16 cellular contexts compared by ENCODE assay signal in genomic region chr16:56353054-56353921, GRCh38.
DNase-seq lines count a peak whose midpoint lies in the region; ATAC-seq, FAIRE-seq and TF ChIP-seq lines count a peak whose summit lies in the region.
"Had no signal": no experiment of that assay in that cellular context is flagged by ENCODE, and none has a peak within 500 bp of the region (broad histone marks: within the 10 kb centered on the region; RNA-seq: fewer than 3 reads in every experiment).

No MANE protein-coding gene starts in this region.

- no peak for FAIRE-seq in GM12891 (lab: Jason Lieb, UNC)
- FAIRE-seq: islet of Langerhans had no signal

- ATAC-seq in activated CD4-positive, CD25-positive, alpha-beta regulatory T cell treated with anti-CD3 and anti-CD28 coated beads, Interleukin-2, amount 50 U/mL, for 24 hours, result no peak
- ATAC-seq: activated naive CD4-positive, alpha-beta T cell treated with anti-CD3 and anti-CD28 coated beads, Interleukin-2, amount 50 U/mL, for 72 hours; T-cell had no signal

- TF ChIP-seq POLR2A in GM12891 (IDR thresholded peaks at IDR 0.05; ENCODE audit: low read depth, low read length), result no peak

- intact Hi-C loops in head of caudate nucleus (cut with DNase I) (no loop called here), posterior vena cava (cut with DNase I) (no loop called here)

- DNase-seq in activated CD4-positive, CD25-positive, alpha-beta regulatory T cell treated with anti-CD3 and anti-CD28 coated beads, Interleukin-2, amount 50 U/mL, for 72 hours, result peak; percentile 16
- DNase-seq in GM12891 (ENCODE audit: insufficient read length, low spot score) (peak; percentile 6), head of caudate nucleus (peak in 22 of 42 donors; percentile 1 to 48 (median 15)), posterior vena cava (ENCODE audit: low spot score) (peak; percentile 64), COLO829 (ENCODE audit: low spot score) (no peak), retina (no peak), Kasumi-1 (lab: John Stamatoyannopoulos, UW) (no peak)
- DNase-seq: 8988T, DMS153, esophagus squamous epithelium, GOT3, NCI-H187 had no signal

TF ChIP-seq in GM12891, 5 proteins besides CTCF, POLR2A, EP300 and RAD21:
- no peak for TF ChIP-seq PAX5 (IDR thresholded peaks at IDR 0.05; ENCODE audit: insufficient read depth, low read length, severe bottlenecking)
- TF ChIP-seq POU2F2 (IDR thresholded peaks at IDR 0.05; ENCODE audit: low read depth, low read length), result no peak
- TF ChIP-seq POLR2AphosphoS5 (IDR thresholded peaks at IDR 0.05; ENCODE audit: low read depth, low read length), result no peak
- no peak for TF ChIP-seq TAF1 (IDR thresholded peaks at IDR 0.05; ENCODE audit: low read depth, low read length)
- no peak for TF ChIP-seq SPI1 (IDR thresholded peaks at IDR 0.05; ENCODE audit: low read depth, low read length)
TF ChIP-seq in GM12891: peak in this region for 0.

Comparison
In these comparisons a context has a peak if more than half of its experiments do, and no peak if none do; other contexts are left out.
1. DNase-seq: peak in activated CD4-positive, CD25-positive, alpha-beta regulatory T cell treated with anti-CD3 and anti-CD28 coated beads, Interleukin-2, amount 50 U/mL, for 72 hours (single experiment), GM12891 (single experiment), head of caudate nucleus (22 of 42) and posterior vena cava (single experiment); none in COLO829 (single experiment), retina (single experiment) and Kasumi-1 (0 of 2).